ENCODE assay signal across 8 cellular contexts in the genomic region with DNA sequence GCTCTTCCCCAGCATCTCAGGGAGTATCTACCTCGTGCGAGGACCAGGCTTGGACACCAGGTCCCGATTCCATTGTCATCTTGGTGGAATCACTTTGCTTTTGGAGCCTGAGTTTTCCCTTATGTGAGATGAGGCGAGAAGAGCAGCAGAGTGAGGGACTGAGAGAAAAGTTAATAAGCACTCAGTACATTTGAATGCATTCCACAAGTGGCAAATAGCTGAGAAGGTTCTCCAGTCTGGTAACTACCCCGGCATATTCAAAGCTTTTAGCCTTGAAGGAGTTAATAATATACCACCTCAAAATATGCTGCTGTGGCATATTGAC. TPM values are rescaled to one million over a fixed set of nuclear protein-coding genes. Genes with fewer than 3 reads are reported as not detected.
DNase-seq lines count a peak whose midpoint lies in the region; ATAC-seq and TF ChIP-seq lines count a peak whose summit lies in the region.

No MANE protein-coding gene starts in this region.

- H3K36me3 ChIP-seq in A673 (ENCODE audit: insufficient read depth, low read length, poor library complexity, severe bottlenecking) = no peaks in the 10 kb centered on the region
- H3K36me3 ChIP-seq in GM23338 (ENCODE audit: insufficient read depth) = no peaks in the 10 kb centered on the region
- no peaks in the 10 kb centered on the region for H3K36me3 ChIP-seq in body of pancreas (replicated peaks in 1 of 2; ENCODE audit: insufficient read depth in 1 of 2, low read depth in 2 of 2)

- H3K27me3 ChIP-seq in A673 (replicated peaks; ENCODE audit: insufficient read depth, low read depth, low read length, poor library complexity) (no peaks in the 10 kb centered on the region), GM23338 (ENCODE audit: insufficient read depth) (no peaks in the 10 kb centered on the region), body of pancreas (no peaks in the 10 kb centered on the region), mononuclear cell (ENCODE audit: insufficient read depth, low read length) (no peaks in the 10 kb centered on the region)

- no peaks in the 10 kb centered on the region for H3K36me3 Mint-ChIP-seq in GM23338 (ENCODE audit: low read depth)

- H3K4me3 ChIP-seq in A673 (ENCODE audit: low read depth, low read length, poor library complexity, severe bottlenecking) (peak overlapping the region; percentile 62), GM23338 (peak overlapping the region; percentile 64), body of pancreas (peak overlapping the region; percentile 39 to 71), mononuclear cell (ENCODE audit: low read length) (peak overlapping the region; percentile 66)

- no peak for TF ChIP-seq POLR2A in body of pancreas (IDR thresholded peaks at IDR 0.05)

- CTCF ChIA-PET in A673 (lab: Charles Lee) = interaction anchor here (0.6 kb wide), 1 partner anchor 731 kb away, joined by 3 read pairs; no protein-coding TSS in a partner anchor

- H3F3A ChIP-seq in GM23338 (replicated peaks; ENCODE audit: low read depth) = 0 out of 2 replicates have a peak, but pooled peaks cover 2% of the 10 kb centered on the region

- peak overlapping the region; percentile 79 for H3K4me2 ChIP-seq in GM23338

- H3K9me2 ChIP-seq in GM23338 (ENCODE audit: insufficient read depth) = no peaks in the 10 kb centered on the region; the same call in 1 of the 2 replicates

- DNase-seq in A673 (ENCODE audit: low spot score) = no peak
- DNase-seq in GM23338 (ENCODE audit: low spot score) = peak; percentile 15
- no peak for DNase-seq in body of pancreas
- DNase-seq in SIG-M5 (lab: John Stamatoyannopoulos, UW) = no peak
- DNase-seq in posterior cingulate gyrus = no peak
- DNase-seq in ecto neural progenitor cell (ENCODE audit: low spot score) = no peak
- DNase-seq in activated CD4-positive, alpha-beta T cell treated with anti-CD3 and anti-CD28 coated beads, Interleukin-2, amount 50 U/mL, for 4 hours = no peak

- peak overlapping the region; percentile 94; the same call in 1 of the 2 replicates for H2AFZ ChIP-seq in GM23338

- H3K27ac ChIP-seq in A673 (ENCODE audit: low read depth, low read length, poor library complexity, severe bottlenecking) (peak overlapping the region; percentile 79), GM23338 (ENCODE audit: low read depth) (peak overlapping the region; percentile 94), body of pancreas (peak overlapping the region; percentile 87 to 95 (median 88))

- 22 to 34% methylated on average over 5 of the region's 5 CpGs for WGBS in body of pancreas, 2 donors

- H3K27me3 Mint-ChIP-seq in GM23338 (ENCODE audit: insufficient read depth, low read depth, poor library complexity) = peaks cover 7% of the 10 kb centered on the region

- BruUV-seq in A673 (replicated peaks; lab: Mats Ljungman, UMichigan) = no TSS peak

- peaks cover 6% of the 10 kb centered on the region for H3K4me1 ChIP-seq in A673 (ENCODE audit: insufficient read depth, low read length, poor library complexity, severe bottlenecking)
- peaks cover 5% of the 10 kb centered on the region; the same call in 1 of the 2 replicates for H3K4me1 ChIP-seq in GM23338 (ENCODE audit: insufficient read depth)
- peaks cover 23% of the 10 kb centered on the region for H3K4me1 ChIP-seq in body of pancreas
- peaks cover 57% of the 10 kb centered on the region for H3K4me1 ChIP-seq in mononuclear cell (ENCODE audit: insufficient read depth, low read length)

- TF ChIP-seq CTCF in A673 (conservative IDR thresholded peaks at IDR 0.05; ENCODE audit: low read depth, low read length) = no peak
- TF ChIP-seq CTCF in GM23338 (conservative IDR thresholded peaks at IDR 0.05; ENCODE audit: low read depth in 2 of 2) = no peak
- TF ChIP-seq CTCF in body of pancreas (IDR thresholded peaks at IDR 0.05) = no peak

- H3K9me3 ChIP-seq in A673 (ENCODE audit: low read depth, low read length, poor library complexity, severe bottlenecking) (no peaks in the 10 kb centered on the region), body of pancreas (no peaks in the 10 kb centered on the region), mononuclear cell (ENCODE audit: low read depth, low read length) (no peaks in the 10 kb centered on the region)

- POLR2A ChIA-PET in A673 (lab: Charles Lee; ENCODE audit: low non-redundant PET) = interaction anchor here (0.6 kb wide), 1 partner anchor 108 kb away, joined by 3 read pairs; no protein-coding TSS in a partner anchor

- no peaks in the 10 kb centered on the region for H4K20me1 ChIP-seq in GM23338 (replicated peaks; ENCODE audit: insufficient read depth)

- ATAC-seq in GM23338 = peak; percentile 24
- no peak for ATAC-seq in body of pancreas

- peak overlapping the region; percentile 93 for H3K4me3 Mint-ChIP-seq in GM23338

- no peaks in the 10 kb centered on the region for H3K79me2 ChIP-seq in GM23338 (replicated peaks; ENCODE audit: insufficient read depth)

- H3K4me1 Mint-ChIP-seq in GM23338 = peaks cover 16% of the 10 kb centered on the region

- H3K27ac Mint-ChIP-seq in GM23338 = peak overlapping the region; percentile 98

- intact Hi-C loops in A673 (cut with micrococcal nuclease; ENCODE audit: unreplicated experiment) (no loop called here), body of pancreas (cut with DNase I) (no loop called here), posterior cingulate gyrus (cut with DNase I) (no loop called here)

- no peaks in the 10 kb centered on the region; the same call in 2 of the 3 replicates for H3K9me3 Mint-ChIP-seq in GM23338

TF ChIP-seq in GM23338, 12 proteins besides CTCF, POLR2A, EP300 and RAD21 (continues in another document):
- TF ChIP-seq CREB1 (CRISPR knock-in tag; IDR thresholded peaks at IDR 0.05; ENCODE audit: low read depth) = no peak
- TF ChIP-seq, protein P1, sequence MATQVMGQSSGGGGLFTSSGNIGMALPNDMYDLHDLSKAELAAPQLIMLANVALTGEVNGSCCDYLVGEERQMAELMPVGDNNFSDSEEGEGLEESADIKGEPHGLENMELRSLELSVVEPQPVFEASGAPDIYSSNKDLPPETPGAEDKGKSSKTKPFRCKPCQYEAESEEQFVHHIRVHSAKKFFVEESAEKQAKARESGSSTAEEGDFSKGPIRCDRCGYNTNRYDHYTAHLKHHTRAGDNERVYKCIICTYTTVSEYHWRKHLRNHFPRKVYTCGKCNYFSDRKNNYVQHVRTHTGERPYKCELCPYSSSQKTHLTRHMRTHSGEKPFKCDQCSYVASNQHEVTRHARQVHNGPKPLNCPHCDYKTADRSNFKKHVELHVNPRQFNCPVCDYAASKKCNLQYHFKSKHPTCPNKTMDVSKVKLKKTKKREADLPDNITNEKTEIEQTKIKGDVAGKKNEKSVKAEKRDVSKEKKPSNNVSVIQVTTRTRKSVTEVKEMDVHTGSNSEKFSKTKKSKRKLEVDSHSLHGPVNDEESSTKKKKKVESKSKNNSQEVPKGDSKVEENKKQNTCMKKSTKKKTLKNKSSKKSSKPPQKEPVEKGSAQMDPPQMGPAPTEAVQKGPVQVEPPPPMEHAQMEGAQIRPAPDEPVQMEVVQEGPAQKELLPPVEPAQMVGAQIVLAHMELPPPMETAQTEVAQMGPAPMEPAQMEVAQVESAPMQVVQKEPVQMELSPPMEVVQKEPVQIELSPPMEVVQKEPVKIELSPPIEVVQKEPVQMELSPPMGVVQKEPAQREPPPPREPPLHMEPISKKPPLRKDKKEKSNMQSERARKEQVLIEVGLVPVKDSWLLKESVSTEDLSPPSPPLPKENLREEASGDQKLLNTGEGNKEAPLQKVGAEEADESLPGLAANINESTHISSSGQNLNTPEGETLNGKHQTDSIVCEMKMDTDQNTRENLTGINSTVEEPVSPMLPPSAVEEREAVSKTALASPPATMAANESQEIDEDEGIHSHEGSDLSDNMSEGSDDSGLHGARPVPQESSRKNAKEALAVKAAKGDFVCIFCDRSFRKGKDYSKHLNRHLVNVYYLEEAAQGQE (IDR thresholded peaks at IDR 0.05; ENCODE audit: unreplicated experiment) = no peak

RNA-seq across cellular contexts. Expression of a gene that starts 0.5 kb away (rescaled TPM):
- total RNA-seq in A673 (2021) (9.5 and 11.5 TPM in 2 replicates), body of pancreas (10 to 100 TPM; 19.7 to 42.5 TPM), mononuclear cell (28.0 TPM)
- 10.9 and 12.9 TPM in 2 replicates for total RNA-seq in GM23338 (2014; rRNA removed; shearing (Covaris generic))
- polyA plus RNA-seq in GM23338 (2016; fragmentation: Nextera tagmentation; extraction: Ambion mirVana) = 3.4 and 4.1 TPM in 2 replicates

RNA-seq across cellular contexts. Expression of a gene that starts 11.5 kb away (rescaled TPM):
- total RNA-seq in A673 (2021) (not detected in 2 replicates), body of pancreas (1 to 10 TPM in 1 of 2 donors, not detected in 1; 1.3 TPM), mononuclear cell (30.2 TPM)
- total RNA-seq in GM23338 (2014; rRNA removed; shearing (Covaris generic)) = not detected in 2 replicates
- not detected in 2 replicates for polyA plus RNA-seq in GM23338 (2016; fragmentation: Nextera tagmentation; extraction: Ambion mirVana)

Comparison
In these comparisons a context has a peak if more than half of its experiments do, and no peak if none do; other contexts are left out.
1. RNA of a gene that starts 11.5 kb away (total RNA-seq): 30.2 TPM in mononuclear cell (single experiment); 1.3 TPM in body of pancreas, not detected in A673 and not detected in GM23338; every median in the first group is over 10 times any median in the second.
2. Peak in every context shown above with its lines, with median percentiles within 50 percentile points of each other: H3K27ac ChIP-seq and H3K4me3 ChIP-seq.